In the genomic region with DNA sequence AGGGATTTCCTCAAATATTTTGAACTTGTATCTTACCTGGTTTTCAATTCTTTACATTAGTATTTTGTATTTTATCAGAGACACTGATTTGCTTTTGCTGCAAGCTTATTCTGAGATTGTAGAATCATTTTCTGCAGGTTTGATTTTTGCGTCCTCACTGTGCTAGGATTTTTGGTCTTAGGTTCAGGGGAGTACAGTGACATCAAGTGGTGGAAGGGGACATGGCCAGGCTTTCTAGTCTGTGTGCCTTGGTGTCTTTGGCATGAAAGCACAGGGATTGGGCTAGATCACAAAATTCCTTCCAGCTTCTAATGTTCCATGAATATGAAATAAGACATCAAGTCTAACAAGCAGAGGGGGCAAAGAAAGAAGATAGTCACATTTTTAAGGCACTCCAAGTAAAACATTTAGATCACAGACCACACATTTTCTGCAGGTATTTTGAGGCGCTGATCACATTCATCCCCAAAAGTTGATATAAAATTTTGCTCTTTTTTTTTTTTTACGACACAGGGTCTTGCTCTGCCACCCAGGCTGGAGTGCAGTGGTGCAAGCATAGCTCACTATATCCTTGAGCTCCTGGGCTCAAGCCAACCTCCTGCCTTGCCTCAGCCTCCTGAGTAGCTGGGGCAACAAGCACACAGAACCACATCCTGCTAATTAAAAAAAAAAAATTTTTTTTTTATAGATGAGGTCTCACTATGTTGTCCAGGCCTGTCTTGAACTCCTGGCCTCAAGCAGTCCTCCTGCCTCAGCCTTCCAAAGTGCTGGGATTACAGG, we compare ENCODE assay signal across 8 cellular contexts.
DNase-seq lines count a peak whose midpoint lies in the region; ATAC-seq, FAIRE-seq and TF ChIP-seq lines count a peak whose summit lies in the region.

No MANE protein-coding gene starts in this region.

- H2AFZ ChIP-seq in GM23338 (no peak overlapping the region), GM12878 (ENCODE audit: control insufficient read depth, low read depth, low read length) (no peak overlapping the region)

- BruUV-seq in GM12878 (replicated peaks; lab: Mats Ljungman, UMichigan): no TSS peak

- in situ Hi-C loops in GM12878 (cut with MboI): loop anchor here (10.0 kb wide), 1 partner anchor 275 kb away; no protein-coding TSS in a partner anchor

- no peaks in the 10 kb centered on the region for H3F3A ChIP-seq in GM23338 (replicated peaks; ENCODE audit: low read depth)

- H3K4me3 Mint-ChIP-seq in GM23338: no peak overlapping the region

- RAD21 ChIA-PET in GM12878 (lab: Charles Lee; ENCODE audit: unreplicated experiment): interaction anchor here (0.6 to 3.0 kb wide), 6 partner anchors 16 to 753 kb away, joined by 3 to 28 read pairs (median 6); no protein-coding TSS in a partner anchor

- TF ChIP-seq POLR2A in GM12878 (IDR thresholded peaks at IDR 0.05; ENCODE audit: low read depth, low read length): no peak
- no peak for TF ChIP-seq POLR2A in thyroid gland (IDR thresholded peaks at IDR 0.05)

- no peaks in the 10 kb centered on the region for H4K20me1 ChIP-seq in GM23338 (replicated peaks; ENCODE audit: insufficient read depth)
- H4K20me1 ChIP-seq in GM12878 (ENCODE audit: control insufficient read depth, insufficient read depth): no peaks in the 10 kb centered on the region

- H3K4me1 ChIP-seq in GM23338 (ENCODE audit: insufficient read depth) (no peaks in the 10 kb centered on the region), GM12878 (ENCODE audit: control insufficient read depth, insufficient read depth, low read length) (no peaks in the 10 kb centered on the region), thyroid gland (no peaks in the 10 kb centered on the region)

- no peak for TF ChIP-seq EP300 in GM12878 (IDR thresholded peaks at IDR 0.05; ENCODE audit: borderline replicate concordance in 1 of 2, control insufficient read depth in 1 of 2, low read depth in 2 of 2, low read length in 2 of 2)

- H3K36me3 Mint-ChIP-seq in GM23338 (ENCODE audit: low read depth): no peaks in the 10 kb centered on the region

- H3K4me3 ChIP-seq in GM23338 (no peak overlapping the region), GM12878 (no peak overlapping the region), thyroid gland (replicated peaks in 1 of 3) (no peak overlapping the region)

- H3K79me2 ChIP-seq in GM23338 (replicated peaks; ENCODE audit: insufficient read depth): no peaks in the 10 kb centered on the region
- H3K79me2 ChIP-seq in GM12878 (ENCODE audit: control insufficient read depth, insufficient read depth, low read length): no peaks in the 10 kb centered on the region

- POLR2A ChIA-PET in GM12878 (lab: Charles Lee): interaction anchor here (0.6 kb wide), 1 partner anchor 108 kb away, joined by 3 read pairs; no protein-coding TSS in a partner anchor

- intact Hi-C loops in GM12878 (cut with micrococcal nuclease; ENCODE audit: unreplicated experiment): loop anchor here (1.0 kb wide), 1 partner anchor 751 kb away; no protein-coding TSS in a partner anchor
- intact Hi-C loops in thyroid gland (cut with DNase I): no loop called here

- ATAC-seq in GM23338: peak; percentile 86
- peak; percentile 85 for ATAC-seq in GM12878
- ATAC-seq in GM18907 (IDR thresholded peaks at IDR 0.05; ENCODE audit: unreplicated experiment): no peak

- H3K36me3 ChIP-seq in GM23338 (ENCODE audit: insufficient read depth): no peaks in the 10 kb centered on the region
- H3K36me3 ChIP-seq in GM12878 (ENCODE audit: control insufficient read depth in 2 of 2, insufficient read depth in 2 of 2, low read length in 1 of 2): no peaks in the 10 kb centered on the region
- H3K36me3 ChIP-seq in thyroid gland: no peaks in the 10 kb centered on the region

- no peak overlapping the region for H3K4me2 ChIP-seq in GM23338
- H3K4me2 ChIP-seq in GM12878 (ENCODE audit: control insufficient read depth, insufficient read depth): no peak overlapping the region

- no peak overlapping the region for H3K27ac Mint-ChIP-seq in GM23338

- peak; percentile 75 for TF ChIP-seq RAD21 in GM12878 (IDR thresholded peaks at IDR 0.05; ENCODE audit: insufficient read depth, low read depth, low read length)

- TF ChIP-seq CTCF in GM23338 (conservative IDR thresholded peaks at IDR 0.05; ENCODE audit: low read depth in 2 of 2): peak; percentile 75 to 86
- TF ChIP-seq CTCF in GM12878 (IDR thresholded peaks at IDR 0.05 in 2 of 3, conservative IDR thresholded peaks at IDR 0.05 in 1 of 3; ENCODE audit: control insufficient read depth in 2 of 3, extremely low read depth in 1 of 3, insufficient read depth in 1 of 3, low read depth in 3 of 3, low read length in 3 of 3): peak; percentile 52 to 64 (median 62)
- peak in 5 of 6 experiments; percentile 37 to 78 (median 72) for TF ChIP-seq CTCF in thyroid gland (IDR thresholded peaks at IDR 0.05)

- H3K27me3 ChIP-seq in GM23338 (ENCODE audit: insufficient read depth): no peaks in the 10 kb centered on the region
- H3K27me3 ChIP-seq in GM12878 (replicated peaks in 1 of 2; ENCODE audit: control insufficient read depth in 2 of 2, insufficient read depth in 2 of 2, low read length in 1 of 2): no peaks in the 10 kb centered on the region
- no peaks in the 10 kb centered on the region for H3K27me3 ChIP-seq in thyroid gland

- CTCF ChIA-PET in GM12878 (lab: Yijun Ruan, JAX): interaction anchor here (0.6 to 6.0 kb wide), 12 partner anchors 25 to 1031 kb away, joined by 3 to 56 read pairs (median 3); no protein-coding TSS in a partner anchor

- WGBS in GM12878 (ENCODE audit: insufficient coverage, insufficient replicate concordance, low lambda C conversion rate, missing lambda C conversion rate): 34% methylated on average over 3 of the region's 3 CpGs
- 64% methylated on average over 3 of the region's 3 CpGs for WGBS in thyroid gland, 2 donors

- H3K4me1 Mint-ChIP-seq in GM23338: no peaks in the 10 kb centered on the region

- no peaks in the 10 kb centered on the region for H3K9me2 ChIP-seq in GM23338 (ENCODE audit: insufficient read depth)

- H3K9me3 Mint-ChIP-seq in GM23338: no peaks in the 10 kb centered on the region

- peaks cover 1% of the 10 kb centered on the region for H3K27me3 Mint-ChIP-seq in GM23338 (ENCODE audit: insufficient read depth, low read depth, poor library complexity)

- H3K9me3 ChIP-seq in GM12878 (replicated peaks; ENCODE audit: control insufficient read depth, insufficient read depth, low read length) (no peaks in the 10 kb centered on the region), thyroid gland (no peaks in the 10 kb centered on the region)

- no peak overlapping the region for H3K9ac ChIP-seq in GM12878 (ENCODE audit: control insufficient read depth, insufficient read depth, low read length)

- H3K27ac ChIP-seq in GM23338 (ENCODE audit: low read depth) (no peak overlapping the region), GM12878 (ENCODE audit: control insufficient read depth, insufficient read depth) (no peak overlapping the region), thyroid gland (no peak overlapping the region)

- FAIRE-seq in GM12878 (lab: Jason Lieb, UNC): no peak

- SMC1A ChIA-PET in GM12878 (lab: Charles Lee; ENCODE audit: uncharacterized antibody, unreplicated experiment): interaction anchor here (0.8 to 3.4 kb wide), 10 partner anchors 10 to 750 kb away, joined by 3 to 30 read pairs (median 4); no protein-coding TSS in a partner anchor

- DNase-seq in AG20443 (ENCODE audit: low spot score) (peak; percentile 66), GM23338 (ENCODE audit: low spot score) (peak; percentile 64), NCI-H2171 treated with DMSO at 0.1 percent for 48 hours (lab: John Stamatoyannopoulos, UW) (peak; percentile 58), GM12878 (ENCODE audit: low read depth, low spot score) (no peak), iPS-NIHi11 (ENCODE audit: low spot score) (peak; percentile 46), thyroid gland (peak; percentile 51 to 54), islet precursor cell (no peak)

TF ChIP-seq in GM23338, 12 proteins besides CTCF, POLR2A, EP300 and RAD21 (continues in another document):
- TF ChIP-seq, protein P1, sequence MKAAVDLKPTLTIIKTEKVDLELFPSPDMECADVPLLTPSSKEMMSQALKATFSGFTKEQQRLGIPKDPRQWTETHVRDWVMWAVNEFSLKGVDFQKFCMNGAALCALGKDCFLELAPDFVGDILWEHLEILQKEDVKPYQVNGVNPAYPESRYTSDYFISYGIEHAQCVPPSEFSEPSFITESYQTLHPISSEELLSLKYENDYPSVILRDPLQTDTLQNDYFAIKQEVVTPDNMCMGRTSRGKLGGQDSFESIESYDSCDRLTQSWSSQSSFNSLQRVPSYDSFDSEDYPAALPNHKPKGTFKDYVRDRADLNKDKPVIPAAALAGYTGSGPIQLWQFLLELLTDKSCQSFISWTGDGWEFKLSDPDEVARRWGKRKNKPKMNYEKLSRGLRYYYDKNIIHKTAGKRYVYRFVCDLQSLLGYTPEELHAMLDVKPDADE (IDR thresholded peaks at IDR 0.05): no peak
- TF ChIP-seq CREB1 (CRISPR knock-in tag; IDR thresholded peaks at IDR 0.05; ENCODE audit: low read depth) (no peak), JUNB (IDR thresholded peaks at IDR 0.05; ENCODE audit: unreplicated experiment) (no peak), NANOG (IDR thresholded peaks at IDR 0.05; ENCODE audit: borderline replicate concordance) (no peak), EZH2 (IDR thresholded peaks at IDR 0.05; ENCODE audit: low read depth, unreplicated experiment) (no peak), STAT1 (IDR thresholded peaks at IDR 0.05; ENCODE audit: unreplicated experiment) (no peak)

TF ChIP-seq in GM12878, 131 proteins besides CTCF, POLR2A, EP300 and RAD21:
- TF ChIP-seq ATF7 (IDR thresholded peaks at IDR 0.05; ENCODE audit: low read depth): no peak
- TF ChIP-seq SMC3 (IDR thresholded peaks at IDR 0.05; ENCODE audit: borderline replicate concordance, low read length): peak; percentile 52; the same call in 1 of the 2 replicates
- no peak for TF ChIP-seq HDGF (IDR thresholded peaks at IDR 0.05)

Comparison
In these comparisons a context has a peak if more than half of its experiments do, and no peak if none do; other contexts are left out.
1. DNase-seq: peak in AG20443 (single experiment), GM23338 (single experiment), NCI-H2171 treated with DMSO at 0.1 percent for 48 hours (single experiment), iPS-NIHi11 (single experiment) and thyroid gland (2 of 2); none in GM12878 (single experiment) and islet precursor cell (single experiment).
2. Peak in every context shown above with its lines, with median percentiles within 50 percentile points of each other: CTCF ChIP-seq.